21 cellular contexts compared by ENCODE assay signal in genomic region chr9:125447202-125447802, GRCh38.
A peak's percentile ranks its signal among the peaks of the same experiment; 100 is the strongest.
DNase-seq lines count a peak whose midpoint lies in the region; ATAC-seq, FAIRE-seq and TF ChIP-seq lines count a peak whose summit lies in the region.
"Had no signal": no experiment of that assay in that cellular context is flagged by ENCODE, and none has a peak within 500 bp of the region (broad histone marks: within the 10 kb centered on the region; RNA-seq: fewer than 3 reads in every experiment).

No MANE protein-coding gene starts in this region.

- CTCF ChIA-PET in activated naive CD4-positive, alpha-beta T cell treated with anti-CD3 and anti-CD28 coated beads for 36 hours (lab: Charles Lee) = interaction anchor here (0.6 to 1.0 kb wide), 2 partner anchors 40 to 951 kb away, joined by 3 read pairs; no protein-coding TSS in a partner anchor
- CTCF ChIA-PET in RWPE1 (lab: Yijun Ruan, JAX) = interaction anchor here (0.7 kb wide), 1 partner anchor 356 kb away, joined by 3 read pairs; no protein-coding TSS in a partner anchor

- FAIRE-seq in GM12892 (lab: Jason Lieb, UNC) = no peak
- FAIRE-seq: A549, endometrium, islet of Langerhans had no signal

- H3K4me1 Mint-ChIP-seq in activated naive CD4-positive, alpha-beta T cell treated with anti-CD3 and anti-CD28 coated beads for 36 hours (ENCODE audit: low read depth) = no peaks in the 10 kb centered on the region
- H3K4me1 Mint-ChIP-seq in IgD-negative memory B cell (peaks cover 22 to 36% (median 29%) of the 10 kb centered on the region in 3 donors), glutamatergic neuron (ENCODE audit: low read depth, unreplicated experiment) (peaks cover 40% of the 10 kb centered on the region)
- peaks cover 44 to 63% of the 10 kb centered on the region in 2 donors for H3K4me1 Mint-ChIP-seq in stimulated activated naive B cell treated with anti-CD40 and anti-IgM and Interleukin-4, amounts not matched to agents 10 μg/mL and 1 μg/mL and 100 μg/mL, for 72 hours
- H3K4me1 Mint-ChIP-seq in stimulated activated naive CD8-positive, alpha-beta T cell treated with anti-CD3 and anti-CD28 coated beads, Interleukin-15, amount 100 ng/mL, for 72 hours = no peaks in the 10 kb centered on the region
- H3K4me1 Mint-ChIP-seq: CD14-positive monocyte had no signal

- H3K27me3 Mint-ChIP-seq in activated naive CD4-positive, alpha-beta T cell treated with anti-CD3 and anti-CD28 coated beads for 36 hours (ENCODE audit: low read depth) = no peaks in the 10 kb centered on the region
- H3K27me3 Mint-ChIP-seq in IgD-negative memory B cell (no peaks in the 10 kb centered on the region), glutamatergic neuron (ENCODE audit: unreplicated experiment) (peaks cover 8% of the 10 kb centered on the region)
- no peaks in the 10 kb centered on the region for H3K27me3 Mint-ChIP-seq in stimulated activated naive B cell treated with anti-CD40 and anti-IgM and Interleukin-4, amounts not matched to agents 10 μg/mL and 1 μg/mL and 100 μg/mL, for 72 hours
- H3K27me3 Mint-ChIP-seq in stimulated activated naive CD8-positive, alpha-beta T cell treated with anti-CD3 and anti-CD28 coated beads, Interleukin-15, amount 100 ng/mL, for 72 hours = no peaks in the 10 kb centered on the region
- H3K27me3 Mint-ChIP-seq: activated CD4-positive, alpha-beta T cell treated with anti-CD3 and anti-CD28 coated beads, Interleukin-2, amount 10 ng/mL, durations not matched to agents 24 days and 14 days had no signal

- H3K9me3 Mint-ChIP-seq in activated naive CD4-positive, alpha-beta T cell treated with anti-CD3 and anti-CD28 coated beads, Interleukin-2, amount 50 U/mL, for 72 hours = no peaks in the 10 kb centered on the region
- no peaks in the 10 kb centered on the region for H3K9me3 Mint-ChIP-seq in activated naive CD4-positive, alpha-beta T cell treated with anti-CD3 and anti-CD28 coated beads for 36 hours
- H3K9me3 Mint-ChIP-seq in IgD-negative memory B cell (no peaks in the 10 kb centered on the region), glutamatergic neuron (ENCODE audit: unreplicated experiment) (peaks cover 6% of the 10 kb centered on the region)
- H3K9me3 Mint-ChIP-seq in stimulated activated naive B cell treated with anti-CD40 and anti-IgM and Interleukin-4, amounts not matched to agents 10 μg/mL and 1 μg/mL and 100 μg/mL, for 72 hours = no peaks in the 10 kb centered on the region
- no peaks in the 10 kb centered on the region for H3K9me3 Mint-ChIP-seq in stimulated activated naive CD8-positive, alpha-beta T cell treated with anti-CD3 and anti-CD28 coated beads, Interleukin-15, amount 100 ng/mL, for 72 hours
- H3K9me3 Mint-ChIP-seq: activated CD4-positive, alpha-beta T cell treated with anti-CD3 and anti-CD28 coated beads, Interleukin-2, amount 10 ng/mL, durations not matched to agents 24 days and 14 days; CD14-positive monocyte had no signal

- H3K36me3 Mint-ChIP-seq in activated naive CD4-positive, alpha-beta T cell treated with anti-CD3 and anti-CD28 coated beads, Interleukin-2, amount 50 U/mL, for 72 hours = no peaks in the 10 kb centered on the region
- peaks cover 8% of the 10 kb centered on the region for H3K36me3 Mint-ChIP-seq in activated naive CD4-positive, alpha-beta T cell treated with anti-CD3 and anti-CD28 coated beads for 36 hours (ENCODE audit: low read depth)
- H3K36me3 Mint-ChIP-seq in IgD-negative memory B cell = peaks cover 5% of the 10 kb centered on the region
- peaks cover 10% of the 10 kb centered on the region for H3K36me3 Mint-ChIP-seq in glutamatergic neuron (ENCODE audit: unreplicated experiment)
- H3K36me3 Mint-ChIP-seq in stimulated activated naive B cell treated with anti-CD40 and anti-IgM and Interleukin-4, amounts not matched to agents 10 μg/mL and 1 μg/mL and 100 μg/mL, for 72 hours = peaks cover 48 to 67% of the 10 kb centered on the region in 2 donors

- POLR2A ChIA-PET in RWPE1 (lab: Yijun Ruan, JAX; ENCODE audit: low non-redundant PET) = no interaction called here

- intact Hi-C loops in activated naive CD4-positive, alpha-beta T cell treated with anti-CD3 and anti-CD28 coated beads for 36 hours (cut with micrococcal nuclease) = no loop called here

- no peak for DNase-seq in activated naive CD4-positive, alpha-beta T cell treated with anti-CD3 and anti-CD28 coated beads, Interleukin-2, amount 50 U/mL, for 72 hours (ENCODE audit: low spot score in 2 of 2)
- no peak for DNase-seq in activated naive CD4-positive, alpha-beta T cell treated with anti-CD3 and anti-CD28 coated beads for 36 hours
- DNase-seq in glutamatergic neuron (no peak), GM12892 (ENCODE audit: insufficient read length) (no peak), RWPE1 (ENCODE audit: low spot score) (no peak)
- no peak for DNase-seq in stimulated activated naive B cell treated with anti-CD40 and anti-IgM and Interleukin-4, amounts not matched to agents 10 μg/mL and 1 μg/mL and 100 μg/mL, for 72 hours
- no peak for DNase-seq in stimulated activated naive CD8-positive, alpha-beta T cell treated with anti-CD3 and anti-CD28 coated beads, Interleukin-15, amount 100 ng/mL, for 72 hours
- DNase-seq: activated CD4-positive, alpha-beta T cell treated with anti-CD3 and anti-CD28 coated beads, Interleukin-2, amount 10 ng/mL, durations not matched to agents 24 days and 14 days; activated CD8-positive, alpha-beta memory T cell treated with anti-CD3 and anti-CD28 coated beads, Interleukin-2, amount 50 U/mL, for 4 hours; activated naive CD4-positive, alpha-beta T cell; NCI-H1105; stimulated activated CD4-positive, alpha-beta T cell treated with anti-CD3 and anti-CD28 coated beads, Interleukin-15, amount 100 ng/mL, for 24 hours; stimulated activated naive CD4-positive, alpha-beta T cell treated with Interleukin-2 at 50 U/mL for 16 hours; transverse colon had no signal

- ATAC-seq in activated naive CD4-positive, alpha-beta T cell treated with anti-CD3 and anti-CD28 coated beads, Interleukin-2, amount 50 U/mL, for 72 hours = no peak
- peak; percentile 19 for ATAC-seq in stimulated activated naive B cell treated with anti-CD40 and anti-IgM and Interleukin-4, amounts not matched to agents 10 μg/mL and 1 μg/mL and 100 μg/mL, for 72 hours (replicated peaks)
- ATAC-seq in stimulated activated naive CD8-positive, alpha-beta T cell treated with anti-CD3 and anti-CD28 coated beads, Interleukin-15, amount 100 ng/mL, for 72 hours = no peak
- ATAC-seq: A549 had no signal

- TF ChIP-seq POLR2A in GM12892 (IDR thresholded peaks at IDR 0.05; ENCODE audit: low read depth, low read length) = no peak

- H3K4me3 Mint-ChIP-seq in activated naive CD4-positive, alpha-beta T cell treated with anti-CD3 and anti-CD28 coated beads for 36 hours = no peak overlapping the region
- peak overlapping the region; percentile 41 to 78 (median 68) for H3K4me3 Mint-ChIP-seq in IgD-negative memory B cell
- no peak overlapping the region for H3K4me3 Mint-ChIP-seq in glutamatergic neuron (ENCODE audit: unreplicated experiment)
- peak overlapping the region; percentile 36 to 53 for H3K4me3 Mint-ChIP-seq in stimulated activated naive B cell treated with anti-CD40 and anti-IgM and Interleukin-4, amounts not matched to agents 10 μg/mL and 1 μg/mL and 100 μg/mL, for 72 hours
- no peak overlapping the region for H3K4me3 Mint-ChIP-seq in stimulated activated naive CD8-positive, alpha-beta T cell treated with anti-CD3 and anti-CD28 coated beads, Interleukin-15, amount 100 ng/mL, for 72 hours
- H3K4me3 Mint-ChIP-seq: activated CD4-positive, alpha-beta T cell treated with anti-CD3 and anti-CD28 coated beads, Interleukin-2, amount 10 ng/mL, durations not matched to agents 24 days and 14 days; CD14-positive monocyte had no signal

- H3K27ac ChIP-seq in RWPE1 = no peak overlapping the region
- H3K27ac ChIP-seq: A549, ascending aorta, SK-N-MC, transverse colon had no signal

- TF ChIP-seq CTCF in glutamatergic neuron (IDR thresholded peaks at IDR 0.05; ENCODE audit: partially characterized antibody, unreplicated experiment) (no peak), RWPE1 (conservative IDR thresholded peaks at IDR 0.05; ENCODE audit: low read depth) (no peak)

- peak overlapping the region; percentile 49 to 69 for H3K27ac Mint-ChIP-seq in activated naive CD4-positive, alpha-beta T cell treated with anti-CD3 and anti-CD28 coated beads, Interleukin-2, amount 50 U/mL, for 72 hours
- no peak overlapping the region for H3K27ac Mint-ChIP-seq in activated naive CD4-positive, alpha-beta T cell treated with anti-CD3 and anti-CD28 coated beads for 36 hours
- peak overlapping the region; percentile 84 to 91 (median 90) for H3K27ac Mint-ChIP-seq in IgD-negative memory B cell
- H3K27ac Mint-ChIP-seq in glutamatergic neuron (ENCODE audit: unreplicated experiment) = peak overlapping the region; percentile 92
- H3K27ac Mint-ChIP-seq in stimulated activated naive B cell treated with anti-CD40 and anti-IgM and Interleukin-4, amounts not matched to agents 10 μg/mL and 1 μg/mL and 100 μg/mL, for 72 hours = peak overlapping the region; percentile 78
- peak overlapping the region in 1 of 2 donors; percentile 75 for H3K27ac Mint-ChIP-seq in stimulated activated naive CD8-positive, alpha-beta T cell treated with anti-CD3 and anti-CD28 coated beads, Interleukin-15, amount 100 ng/mL, for 72 hours
- H3K27ac Mint-ChIP-seq: activated CD4-positive, alpha-beta T cell treated with anti-CD3 and anti-CD28 coated beads, Interleukin-2, amount 10 ng/mL, durations not matched to agents 24 days and 14 days had no signal

Comparison
In these comparisons a context has a peak if more than half of its experiments do, and no peak if none do; other contexts are left out.
1. ATAC-seq: peak in stimulated activated naive B cell treated with anti-CD40 and anti-IgM and Interleukin-4, amounts not matched to agents 10 μg/mL and 1 μg/mL and 100 μg/mL, for 72 hours (2 of 2); none in activated naive CD4-positive, alpha-beta T cell treated with anti-CD3 and anti-CD28 coated beads, Interleukin-2, amount 50 U/mL, for 72 hours (0 of 2) and stimulated activated naive CD8-positive, alpha-beta T cell treated with anti-CD3 and anti-CD28 coated beads, Interleukin-15, amount 100 ng/mL, for 72 hours (single experiment).
2. H3K4me3 Mint-ChIP-seq: peak in IgD-negative memory B cell (4 of 4) and stimulated activated naive B cell treated with anti-CD40 and anti-IgM and Interleukin-4, amounts not matched to agents 10 μg/mL and 1 μg/mL and 100 μg/mL, for 72 hours (2 of 2); none in activated naive CD4-positive, alpha-beta T cell treated with anti-CD3 and anti-CD28 coated beads for 36 hours (single experiment), glutamatergic neuron (single experiment) and stimulated activated naive CD8-positive, alpha-beta T cell treated with anti-CD3 and anti-CD28 coated beads, Interleukin-15, amount 100 ng/mL, for 72 hours (0 of 2).